Comparison of ENCODE assay signal across 1 cellular context in the genomic region with DNA sequence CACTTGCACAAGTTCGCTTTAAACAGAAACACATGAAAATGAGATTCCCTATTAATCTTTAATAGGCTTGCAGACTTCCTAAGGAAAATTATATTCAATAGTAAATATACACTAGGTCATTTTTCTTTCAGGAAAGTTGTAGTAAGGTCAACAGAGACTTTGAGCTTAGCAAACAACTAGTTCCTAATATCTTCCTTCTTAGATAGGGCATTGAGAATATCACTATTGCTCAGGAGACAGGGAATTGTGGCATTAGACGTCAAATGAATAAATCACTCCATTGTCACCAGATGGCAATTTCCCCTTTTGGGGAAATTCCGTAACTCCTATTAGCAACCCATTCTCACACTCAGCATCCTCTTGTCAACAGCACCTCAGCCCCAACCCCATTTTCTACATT.
TF ChIP-seq lines count a peak whose summit lies in the region.

No MANE protein-coding gene starts in this region.

TF ChIP-seq in HepG2, 621 proteins besides CTCF, POLR2A, EP300 and RAD21 (continued from another document):
- TF ChIP-seq, protein P1, sequence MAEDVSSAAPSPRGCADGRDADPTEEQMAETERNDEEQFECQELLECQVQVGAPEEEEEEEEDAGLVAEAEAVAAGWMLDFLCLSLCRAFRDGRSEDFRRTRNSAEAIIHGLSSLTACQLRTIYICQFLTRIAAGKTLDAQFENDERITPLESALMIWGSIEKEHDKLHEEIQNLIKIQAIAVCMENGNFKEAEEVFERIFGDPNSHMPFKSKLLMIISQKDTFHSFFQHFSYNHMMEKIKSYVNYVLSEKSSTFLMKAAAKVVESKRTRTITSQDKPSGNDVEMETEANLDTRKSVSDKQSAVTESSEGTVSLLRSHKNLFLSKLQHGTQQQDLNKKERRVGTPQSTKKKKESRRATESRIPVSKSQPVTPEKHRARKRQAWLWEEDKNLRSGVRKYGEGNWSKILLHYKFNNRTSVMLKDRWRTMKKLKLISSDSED (CRISPR knock-in tag; IDR thresholded peaks at IDR 0.05): no peak
- TF ChIP-seq, protein P2, sequence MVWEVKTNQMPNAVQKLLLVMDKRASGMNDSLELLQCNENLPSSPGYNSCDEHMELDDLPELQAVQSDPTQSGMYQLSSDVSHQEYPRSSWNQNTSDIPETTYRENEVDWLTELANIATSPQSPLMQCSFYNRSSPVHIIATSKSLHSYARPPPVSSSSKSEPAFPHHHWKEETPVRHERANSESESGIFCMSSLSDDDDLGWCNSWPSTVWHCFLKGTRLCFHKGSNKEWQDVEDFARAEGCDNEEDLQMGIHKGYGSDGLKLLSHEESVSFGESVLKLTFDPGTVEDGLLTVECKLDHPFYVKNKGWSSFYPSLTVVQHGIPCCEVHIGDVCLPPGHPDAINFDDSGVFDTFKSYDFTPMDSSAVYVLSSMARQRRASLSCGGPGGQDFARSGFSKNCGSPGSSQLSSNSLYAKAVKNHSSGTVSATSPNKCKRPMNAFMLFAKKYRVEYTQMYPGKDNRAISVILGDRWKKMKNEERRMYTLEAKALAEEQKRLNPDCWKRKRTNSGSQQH (CRISPR knock-in tag; IDR thresholded peaks at IDR 0.05; ENCODE audit: low read depth): no peak
